8 cellular contexts compared by ENCODE assay signal in the genomic region with DNA sequence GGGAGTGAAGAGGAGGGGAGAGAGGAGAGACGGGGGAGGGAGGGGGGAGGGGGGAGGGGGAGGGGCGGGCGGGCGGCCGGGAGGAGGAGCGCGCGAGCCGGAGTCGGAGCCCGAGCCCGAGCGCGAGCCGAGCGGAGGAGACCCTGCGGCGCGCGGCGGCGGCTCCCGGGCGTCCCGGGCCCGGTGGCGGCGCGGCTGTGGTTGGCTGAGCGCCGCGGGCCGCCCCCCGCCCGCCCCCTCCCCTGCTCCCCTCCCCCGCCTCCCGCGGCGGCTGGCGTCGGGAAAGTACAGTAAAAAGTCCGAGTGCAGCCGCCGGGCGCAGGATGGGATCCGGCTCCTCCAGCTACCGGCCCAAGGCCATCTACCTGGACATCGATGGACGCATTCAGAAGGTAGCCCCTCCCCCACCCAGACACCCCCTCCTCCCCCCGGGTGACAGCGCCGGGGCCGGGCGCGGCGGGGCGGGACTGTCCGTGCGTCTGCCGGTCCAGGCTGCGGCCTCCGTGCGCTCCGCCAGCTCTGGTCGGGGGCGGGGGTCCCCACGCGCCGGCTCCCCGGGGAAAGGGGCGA. TPM values are rescaled to one million over a fixed set of nuclear protein-coding genes. Genes with fewer than 3 reads are reported as not detected.
A peak's percentile ranks its signal among the peaks of the same experiment; 100 is the strongest.
DNase-seq lines count a peak whose midpoint lies in the region; ATAC-seq and TF ChIP-seq lines count a peak whose summit lies in the region.

A gene (plus strand): TSS at position 130 of the 570 bp plus-strand sequence. CDS start 194 bp downstream, at position 324.

- no peak for TF ChIP-seq CTCF in GM20000 (IDR thresholded peaks at IDR 0.05; ENCODE audit: extremely low read depth, missing control alignments)
- no peak for TF ChIP-seq CTCF in Panc1 (IDR thresholded peaks at IDR 0.05)
- no peak for TF ChIP-seq CTCF in lower lobe of right lung (IDR thresholded peaks at IDR 0.05)
- TF ChIP-seq CTCF in testis (IDR thresholded peaks at IDR 0.05): no peak

- TF ChIP-seq POLR2A in testis (IDR thresholded peaks at IDR 0.05): no peak

- ATAC-seq in Panc1: no peak
- ATAC-seq in lower lobe of right lung: peak; percentile 35 to 47
- no peak for ATAC-seq in GM21737 (IDR thresholded peaks at IDR 0.05; ENCODE audit: unreplicated experiment)
- ATAC-seq in HG03342 (IDR thresholded peaks at IDR 0.05; ENCODE audit: unreplicated experiment): no peak

- no TSS peak for BruUV-seq in Panc1 (replicated peaks; lab: Mats Ljungman, UMichigan)

- CTCF ChIA-PET in Panc1 (lab: Charles Lee): no interaction called here

- WGBS in testis, 2 donors: 0 to 1% methylated on average over 2 to 43 of the region's 71 CpGs

- H3K4me1 ChIP-seq in Panc1 (ENCODE audit: control insufficient read depth, insufficient read depth, low read length) (no peaks in the 10 kb centered on the region), lower lobe of right lung (peaks cover 25% of the 10 kb centered on the region), testis (peaks cover 13% of the 10 kb centered on the region)

- H3K36me3 ChIP-seq in Panc1 (ENCODE audit: control insufficient read depth, insufficient read depth, low read length): no peaks in the 10 kb centered on the region
- no peaks in the 10 kb centered on the region for H3K36me3 ChIP-seq in lower lobe of right lung
- no peaks in the 10 kb centered on the region for H3K36me3 ChIP-seq in testis (ENCODE audit: low read depth, missing control alignments)

- H3K27me3 ChIP-seq in Panc1 (ENCODE audit: control insufficient read depth, insufficient read depth, low read length): no peaks in the 10 kb centered on the region; the same call in 1 of the 2 replicates
- H3K27me3 ChIP-seq in lower lobe of right lung (ENCODE audit: low read depth): peaks cover 13% of the 10 kb centered on the region
- no peaks in the 10 kb centered on the region for H3K27me3 ChIP-seq in testis

- intact Hi-C loops in Panc1 (cut with micrococcal nuclease; ENCODE audit: unreplicated experiment): no loop called here
- intact Hi-C loops in lower lobe of right lung (cut with DNase I): no loop called here
- intact Hi-C loops in testis (cut with DNase I; ENCODE audit: low total_unique reads): loop anchor here (10.0 kb wide), 1 partner anchor 161 kb away; no protein-coding TSS in a partner anchor

- H3K9me3 ChIP-seq in Panc1 (ENCODE audit: control insufficient read depth, insufficient read depth, low read depth, low read length) (no peaks in the 10 kb centered on the region), lower lobe of right lung (no peaks in the 10 kb centered on the region), testis (no peaks in the 10 kb centered on the region)

- POLR2A ChIA-PET in Panc1 (lab: Charles Lee): no interaction called here

- no peak within 1 kb of the TSS for H3K27ac ChIP-seq in Panc1 (ENCODE audit: low read length)
- H3K27ac ChIP-seq in caudate nucleus (ENCODE audit: low read depth, low read length): peak within 1 kb of the TSS; percentile 78
- peak within 1 kb of the TSS; percentile 65 for H3K27ac ChIP-seq in lower lobe of right lung
- H3K27ac ChIP-seq in testis: peak within 1 kb of the TSS in 1 of 2 donors; percentile 66

- H3K4me3 ChIP-seq in Panc1 (ENCODE audit: low read depth in 2 of 2, low read length in 2 of 2) (peak within 1 kb of the TSS; percentile 31 to 32), lower lobe of right lung (peak within 1 kb of the TSS; percentile 70), testis (peak within 1 kb of the TSS; percentile 59 to 66)

- DNase-seq in GM20000 (ENCODE audit: low spot score): peak; percentile 72
- DNase-seq in Panc1 (ENCODE audit: low read depth, low spot score): no peak
- DNase-seq in caudate nucleus (lab: John Stamatoyannopoulos, UW): peak in 11 of 61 donors; percentile 26 to 65 (median 43)
- peak; percentile 49 for DNase-seq in lower lobe of right lung
- no peak for DNase-seq in testis
- DNase-seq in NCI-H1092 (lab: John Stamatoyannopoulos, UW): no peak

- in situ Hi-C loops in Panc1 (cut with HindIII; ENCODE audit: low pct_unique_long_range_greater_than_20kb, low sequenced_read_pairs): no loop called here

RNA-seq across cellular contexts. Expression of the gene that starts here (rescaled TPM):
- total RNA-seq in Panc1 (2021; ENCODE audit: unreplicated experiment) (0.72 TPM), lower lobe of right lung (12.8 TPM), testis (1 to 10 TPM; 5.7 to 6.3 TPM)
- 1.7 TPM for polyA plus RNA-seq in Panc1 (2012; ENCODE audit: insufficient read length)
- 6.4 TPM for polyA plus RNA-seq in testis (ENCODE audit: insufficient read depth, low read depth, low replicate concordance)

Comparison
In these comparisons a context has a peak if more than half of its experiments do, and no peak if none do; other contexts are left out.
1. DNase-seq: peak in GM20000 (single experiment) and lower lobe of right lung (single experiment); none in Panc1 (single experiment), testis (single experiment) and NCI-H1092 (single experiment).
2. ATAC-seq: peak in lower lobe of right lung (2 of 2); none in Panc1 (single experiment), GM21737 (single experiment) and HG03342 (single experiment).
3. Peak in every context shown above with its lines, with median percentiles within 50 percentile points of each other: H3K4me3 ChIP-seq.